ENCODE assay signal across 2 cellular contexts in the genomic region with DNA sequence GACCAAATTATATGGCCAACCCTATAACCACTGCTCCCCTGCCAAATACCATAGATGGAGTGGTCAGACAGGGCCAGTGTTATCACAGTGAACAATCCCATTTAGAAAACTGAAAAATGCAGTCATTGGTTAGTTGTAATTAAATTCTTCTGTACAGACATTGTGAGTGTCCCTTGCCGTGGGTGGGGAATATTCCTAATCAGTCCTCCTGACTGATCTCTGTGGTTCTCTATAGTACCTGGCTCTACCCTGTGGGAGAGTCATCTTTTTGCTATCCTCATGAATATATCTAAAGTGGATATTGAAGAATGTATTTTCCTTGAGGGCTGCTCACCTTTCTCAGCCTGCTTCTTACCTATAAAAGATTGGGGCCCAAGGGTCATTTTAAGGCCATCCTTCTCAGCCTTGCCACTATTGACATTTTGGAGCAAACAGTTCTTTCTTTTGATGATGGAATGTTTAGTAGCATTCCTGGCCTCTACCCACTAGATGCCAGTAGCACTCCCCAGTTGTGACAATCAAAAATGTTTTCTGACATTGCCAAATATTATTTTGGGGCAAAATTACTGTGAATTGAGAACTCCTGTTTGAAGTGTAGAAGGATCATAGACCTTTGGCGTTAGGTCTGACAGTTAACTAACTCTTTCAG.
A peak's percentile ranks its signal among the peaks of the same experiment; 100 is the strongest.
TF ChIP-seq lines count a peak whose summit lies in the region.

No MANE protein-coding gene starts in this region.

TF ChIP-seq in SK-N-SH, 30 proteins besides CTCF, POLR2A, EP300 and RAD21 (continued from another document):
- TF ChIP-seq USF1 (IDR thresholded peaks at IDR 0.05; ENCODE audit: borderline replicate concordance, low read depth) (no peak), MAX (IDR thresholded peaks at IDR 0.05; ENCODE audit: low read depth) (no peak), SMC3 (IDR thresholded peaks at IDR 0.05; ENCODE audit: low read depth, low read length) (no peak), POLR2AphosphoS5 (IDR thresholded peaks at IDR 0.05; ENCODE audit: low read depth, low read length) (no peak)

TF ChIP-seq in HepG2, 621 proteins besides CTCF, POLR2A, EP300 and RAD21 (continued from another document):
- TF ChIP-seq, protein P1, sequence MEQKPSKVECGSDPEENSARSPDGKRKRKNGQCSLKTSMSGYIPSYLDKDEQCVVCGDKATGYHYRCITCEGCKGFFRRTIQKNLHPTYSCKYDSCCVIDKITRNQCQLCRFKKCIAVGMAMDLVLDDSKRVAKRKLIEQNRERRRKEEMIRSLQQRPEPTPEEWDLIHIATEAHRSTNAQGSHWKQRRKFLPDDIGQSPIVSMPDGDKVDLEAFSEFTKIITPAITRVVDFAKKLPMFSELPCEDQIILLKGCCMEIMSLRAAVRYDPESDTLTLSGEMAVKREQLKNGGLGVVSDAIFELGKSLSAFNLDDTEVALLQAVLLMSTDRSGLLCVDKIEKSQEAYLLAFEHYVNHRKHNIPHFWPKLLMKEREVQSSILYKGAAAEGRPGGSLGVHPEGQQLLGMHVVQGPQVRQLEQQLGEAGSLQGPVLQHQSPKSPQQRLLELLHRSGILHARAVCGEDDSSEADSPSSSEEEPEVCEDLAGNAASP (CRISPR knock-in tag; IDR thresholded peaks at IDR 0.05; ENCODE audit: borderline replicate concordance) = peak; percentile 14; the same call in 1 of the 2 replicates
- TF ChIP-seq RARA (CRISPR knock-in tag; IDR thresholded peaks at IDR 0.05) (peak; percentile 60), ARID5B (CRISPR knock-in tag; IDR thresholded peaks at IDR 0.05) (0 out of 2 replicates have a peak, but pooled peaks have one; percentile 22)
